12 cellular contexts compared by ENCODE assay signal in genomic region chr17:59534583-59534982, GRCh38. TPM values are rescaled to one million over a fixed set of nuclear protein-coding genes. Genes with fewer than 3 reads are reported as not detected.
DNase-seq lines count a peak whose midpoint lies in the region; ATAC-seq and TF ChIP-seq lines count a peak whose summit lies in the region.
"Had no signal": no experiment of that assay in that cellular context is flagged by ENCODE, and none has a peak within 500 bp of the region (broad histone marks: within the 10 kb centered on the region; RNA-seq: fewer than 3 reads in every experiment).

No MANE protein-coding gene starts in this region.

- H3K4me1 ChIP-seq in breast epithelium (no peaks in the 10 kb centered on the region), mammary epithelial cell (ENCODE audit: insufficient read depth, low read length) (no peaks in the 10 kb centered on the region)

- POLR2A ChIA-PET in MCF 10A (lab: Yijun Ruan, JAX), result no interaction called here

- no peaks in the 10 kb centered on the region for H3K79me2 ChIP-seq in mammary epithelial cell (ENCODE audit: insufficient read depth, low read length)

- no peaks in the 10 kb centered on the region for H3K4me1 Mint-ChIP-seq in MCF 10A (ENCODE audit: insufficient read depth, unreplicated experiment)
- H3K4me1 Mint-ChIP-seq: CD4-positive, CD25-positive, alpha-beta regulatory T cell had no signal

- 43% methylated on average over 1 of the region's 1 CpG for WGBS in mammary epithelial cell (ENCODE audit: low coverage, missing lambda C conversion rate)

- H4K20me1 ChIP-seq in mammary epithelial cell (ENCODE audit: insufficient read depth, low read length), result no peaks in the 10 kb centered on the region

- no peak overlapping the region for H3K4me2 ChIP-seq in mammary epithelial cell (ENCODE audit: insufficient read depth, low read depth, low read length)

- TF ChIP-seq CTCF in MCF 10A (IDR thresholded peaks at IDR 0.05; ENCODE audit: unreplicated experiment) (no peak), breast epithelium (IDR thresholded peaks at IDR 0.05) (no peak), mammary epithelial cell (conservative IDR thresholded peaks at IDR 0.05 in 1 of 2, IDR thresholded peaks at IDR 0.05 in 1 of 2; ENCODE audit: extremely low read depth in 1 of 2, insufficient read depth in 1 of 2, low read depth in 1 of 2, low read length in 2 of 2) (peak; percentile 10 to 25), omental fat pad (IDR thresholded peaks at IDR 0.05) (no peak)

- H3K9me3 Mint-ChIP-seq in MCF 10A (ENCODE audit: unreplicated experiment), result no peaks in the 10 kb centered on the region
- H3K9me3 Mint-ChIP-seq: IgD-negative memory B cell; T-helper 2 cell treated with Interferon-gamma antibody and Interleukin-4, amounts not matched to agents 5 μg/mL and 100 μg/mL, for 36 hours had no signal

- H3K27ac ChIP-seq in breast epithelium, result no peak overlapping the region
- no peak overlapping the region for H3K27ac ChIP-seq in mammary epithelial cell (ENCODE audit: insufficient read depth, low read depth, low read length)

- no peak for TF ChIP-seq POLR2A in breast epithelium (IDR thresholded peaks at IDR 0.05)

- peaks cover 25% of the 10 kb centered on the region for H3K27me3 Mint-ChIP-seq in MCF 10A (ENCODE audit: insufficient read depth, unreplicated experiment)

- dilution Hi-C loops in mammary epithelial cell (cut with HindIII; ENCODE audit: low sequenced_read_pairs), result no loop called here

- H3K27ac Mint-ChIP-seq in MCF 10A (ENCODE audit: low read depth, unreplicated experiment), result no peak overlapping the region
- H3K27ac Mint-ChIP-seq: CD4-positive, CD25-positive, alpha-beta regulatory T cell; T-helper 2 cell treated with Interferon-gamma antibody and Interleukin-4, amounts not matched to agents 5 μg/mL and 100 μg/mL, for 36 hours had no signal

- H2AFZ ChIP-seq in mammary epithelial cell (ENCODE audit: low read depth, low read length), result no peak overlapping the region

- in situ Hi-C loops in mammary epithelial cell (cut with MboI; ENCODE audit: low sequenced_read_pairs in 2 of 2), result no loop called here

- H3K9me3 ChIP-seq in breast epithelium, result no peaks in the 10 kb centered on the region
- H3K9me3 ChIP-seq in mammary epithelial cell (replicated peaks; ENCODE audit: insufficient read depth, low read length), result no peaks in the 10 kb centered on the region

- CTCF ChIA-PET in MCF 10A (lab: Yijun Ruan, JAX), result interaction anchor here (0.7 kb wide), 2 partner anchors 27 to 80 kb away, joined by 3 read pairs; no protein-coding TSS in a partner anchor
- CTCF ChIA-PET in mammary epithelial cell (lab: Charles Lee; ENCODE audit: low non-redundant PET), result no interaction called here

- no peaks in the 10 kb centered on the region for H3K27me3 ChIP-seq in breast epithelium
- H3K27me3 ChIP-seq in mammary epithelial cell (ENCODE audit: insufficient read depth, low read length), result no peaks in the 10 kb centered on the region

- H3K36me3 ChIP-seq in breast epithelium (no peaks in the 10 kb centered on the region), mammary epithelial cell (ENCODE audit: insufficient read depth, low read length) (no peaks in the 10 kb centered on the region)

- H3K9ac ChIP-seq in mammary epithelial cell (ENCODE audit: insufficient read depth, low read length), result no peak overlapping the region

- ATAC-seq in omental fat pad (ENCODE audit: low FRiP score), result no peak

- peak; percentile 14 for DNase-seq in MCF 10A (ENCODE audit: unreplicated experiment)
- DNase-seq in breast epithelium (ENCODE audit: low spot score in 2 of 2), result no peak
- peak; percentile 44 for DNase-seq in NCI-H69 (lab: John Stamatoyannopoulos, UW)
- peak; percentile 3 for DNase-seq in mammary epithelial cell
- DNase-seq in amygdala (lab: John Stamatoyannopoulos, UW), result no peak
- DNase-seq in stimulated activated CD4-positive, alpha-beta T cell treated with anti-CD3 and anti-CD28 coated beads, Interleukin-4, amount 100 ng/mL, for 24 hours, result no peak
- no peak for DNase-seq in omental fat pad (ENCODE audit: low spot score)
- no peak for DNase-seq in activated CD8-positive, alpha-beta memory T cell treated with anti-CD3 and anti-CD28 coated beads, Interleukin-2, amount 50 U/mL, for 48 hours
- DNase-seq: NCI-H510A had no signal

- H3K4me3 ChIP-seq in breast epithelium (no peak overlapping the region), mammary epithelial cell (replicated peaks in 1 of 3; ENCODE audit: insufficient read depth in 1 of 3, low read depth in 2 of 3, low read length in 3 of 3) (no peak overlapping the region)

- no peak overlapping the region for H3K4me3 Mint-ChIP-seq in MCF 10A (ENCODE audit: unreplicated experiment)
- H3K4me3 Mint-ChIP-seq: CD4-positive, CD25-positive, alpha-beta regulatory T cell; IgD-negative memory B cell; T-helper 2 cell treated with Interferon-gamma antibody and Interleukin-4, amounts not matched to agents 5 μg/mL and 100 μg/mL, for 36 hours had no signal

- intact Hi-C loops in MCF 10A (cut with micrococcal nuclease), result no loop called here
- intact Hi-C loops in breast epithelium (cut with DNase I; ENCODE audit: low total_unique reads), result no loop called here
- intact Hi-C loops in mammary epithelial cell (cut with micrococcal nuclease), result no loop called here

- BruUV-seq in MCF 10A (replicated peaks; lab: Mats Ljungman, UMichigan), result no TSS peak
- BruUV-seq in mammary epithelial cell (replicated peaks; lab: Mats Ljungman, UMichigan), result no TSS peak

- no peaks in the 10 kb centered on the region for H3K36me3 Mint-ChIP-seq in MCF 10A (ENCODE audit: insufficient read depth, unreplicated experiment)
- H3K36me3 Mint-ChIP-seq: CD4-positive, CD25-positive, alpha-beta regulatory T cell; IgD-negative memory B cell had no signal

RNA-seq across cellular contexts. Expression of gene DHX40, which starts 30.8 kb away (rescaled TPM):
- 21.4 and 23.3 TPM in 2 replicates for total RNA-seq in MCF 10A (2022)
- total RNA-seq in breast epithelium, result 10 to 100 TPM; 48.5 to 60.9 (median 56.3) TPM
- total RNA-seq in mammary epithelial cell, result 10 to 100 TPM; 22.5 to 42.7 TPM
- polyA plus RNA-seq in mammary epithelial cell, result 15.1 TPM
- polyA minus RNA-seq in mammary epithelial cell, result 23.0 TPM
- total RNA-seq in omental fat pad, result 10 to 100 TPM; 21.6 to 51.7 (median 32.6) TPM

Comparison
In these comparisons a context has a peak if more than half of its experiments do, and no peak if none do; other contexts are left out.
1. DNase-seq: peak in MCF 10A (single experiment), NCI-H69 (single experiment) and mammary epithelial cell (single experiment); none in breast epithelium (0 of 2), amygdala (0 of 56), stimulated activated CD4-positive, alpha-beta T cell treated with anti-CD3 and anti-CD28 coated beads, Interleukin-4, amount 100 ng/mL, for 24 hours (single experiment), omental fat pad (single experiment) and activated CD8-positive, alpha-beta memory T cell treated with anti-CD3 and anti-CD28 coated beads, Interleukin-2, amount 50 U/mL, for 48 hours (single experiment).
2. CTCF ChIP-seq: peak in mammary epithelial cell (2 of 2); none in MCF 10A (single experiment), breast epithelium (0 of 3) and omental fat pad (0 of 3).